10 cellular contexts compared by ENCODE assay signal in the genomic region with DNA sequence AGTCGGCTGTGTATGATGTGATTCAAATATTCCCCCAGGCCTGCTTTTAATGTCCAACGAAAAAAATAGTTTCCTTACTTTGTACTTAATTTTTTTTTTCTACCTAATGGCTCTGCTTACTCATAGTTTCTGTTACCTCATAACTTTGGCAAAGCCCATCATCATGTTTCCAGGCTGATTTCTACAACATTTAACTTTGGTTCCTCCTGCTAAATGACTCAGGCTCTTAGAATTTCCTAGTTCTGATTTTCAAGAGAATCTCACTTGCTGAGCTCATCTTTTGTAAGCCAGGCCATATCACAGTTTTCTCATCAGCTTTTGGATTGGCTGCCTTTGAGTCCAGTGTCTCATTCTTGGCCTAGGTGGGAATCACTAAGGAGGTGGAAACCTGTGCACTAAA.
DNase-seq lines count a peak whose midpoint lies in the region; ATAC-seq lines count a peak whose summit lies in the region.
"Had no signal": no experiment of that assay in that cellular context is flagged by ENCODE, and none has a peak within 500 bp of the region (broad histone marks: within the 10 kb centered on the region; RNA-seq: fewer than 3 reads in every experiment).

No MANE protein-coding gene starts in this region.

- no peaks in the 10 kb centered on the region for H3K79me2 ChIP-seq in GM23248 (ENCODE audit: insufficient read depth)

- no peaks in the 10 kb centered on the region for H3K36me3 ChIP-seq in GM23248 (ENCODE audit: low read depth)
- H3K36me3 ChIP-seq in skeletal muscle tissue (ENCODE audit: control insufficient read depth in 3 of 3, insufficient read depth in 3 of 3, low read length in 3 of 3) = no peaks in the 10 kb centered on the region

- in situ Hi-C loops in GM23248 (cut with MboI) = no loop called here

- H3K9ac ChIP-seq in GM23248 (0 out of 2 replicates have a peak overlapping the region, but pooled peaks have one; percentile 23), skeletal muscle tissue (ENCODE audit: low read depth in 1 of 3, low read length in 3 of 3) (no peak overlapping the region)

- H2AFZ ChIP-seq in GM23248 = peak overlapping the region; percentile 52; the same call in 1 of the 2 replicates

- H3K4me3 ChIP-seq in GM23248 (no peak overlapping the region), skeletal muscle tissue (ENCODE audit: low read length in 3 of 3) (no peak overlapping the region)

- ATAC-seq in Right ventricle myocardium superior (ENCODE audit: poor library complexity) = peak; percentile 71
- no peak for ATAC-seq in HG03135 (IDR thresholded peaks at IDR 0.05; ENCODE audit: unreplicated experiment)

- H3K27me3 ChIP-seq in GM23248 (replicated peaks; ENCODE audit: insufficient read depth) (no peaks in the 10 kb centered on the region), skeletal muscle tissue (ENCODE audit: control insufficient read depth in 3 of 3, insufficient read depth in 3 of 3, low read length in 3 of 3) (no peaks in the 10 kb centered on the region)

- H3K4me2 ChIP-seq in GM23248 (ENCODE audit: unreplicated experiment) = peak overlapping the region; percentile 50

- H3K9me3 ChIP-seq in GM23248 (ENCODE audit: low read depth) (no peaks in the 10 kb centered on the region), skeletal muscle tissue (ENCODE audit: control insufficient read depth in 3 of 3, low read length in 3 of 3) (no peaks in the 10 kb centered on the region)

- WGBS in GM23248 (ENCODE audit: low coverage in 1 of 2, low lambda C conversion rate in 2 of 2, missing lambda C conversion rate in 2 of 2), 2 experiments = 0 to 2% methylated on average over 2 of the region's 2 CpGs

- DNase-seq in GM23248 (peak; percentile 95), amniotic epithelial cell (ENCODE audit: low read depth) (peak; percentile 98), Right ventricle myocardium superior (no peak), NCI-H524 treated with DMSO at 0.1 percent for 48 hours (lab: John Stamatoyannopoulos, UW) (no peak), NCI-H526 (lab: John Stamatoyannopoulos, UW) (no peak), activated T-cell treated with anti-CD3 and anti-CD28 coated beads for 4 hours (no peak)
- DNase-seq: activated CD4-positive, alpha-beta T cell treated with anti-CD3 and anti-CD28 coated beads, Interleukin-2, amount 50 U/mL, for 1 hour; NCI-H510A treated with DMSO at 0.1 percent for 48 hours had no signal

- H3K4me1 ChIP-seq in GM23248 (ENCODE audit: insufficient read depth) (peaks cover 20% of the 10 kb centered on the region), skeletal muscle tissue (ENCODE audit: control insufficient read depth in 3 of 3, insufficient read depth in 3 of 3, low read length in 3 of 3) (no peaks in the 10 kb centered on the region)

- intact Hi-C loops in Right ventricle myocardium superior (cut with DNase I) = no loop called here

- no peaks in the 10 kb centered on the region for H4K20me1 ChIP-seq in GM23248 (ENCODE audit: insufficient read depth)

- H3F3A ChIP-seq in GM23248 (ENCODE audit: insufficient read depth) = peaks cover 12% of the 10 kb centered on the region; the same call in 1 of the 2 replicates

- no peaks in the 10 kb centered on the region for H3K9me2 ChIP-seq in GM23248 (ENCODE audit: insufficient read depth)

- H3K27ac ChIP-seq in GM23248 = peak overlapping the region; percentile 75
- H3K27ac ChIP-seq in skeletal muscle tissue (ENCODE audit: low read depth, low read length) = peak overlapping the region; percentile 54

Comparison
In these comparisons a context has a peak if more than half of its experiments do, and no peak if none do; other contexts are left out.
1. DNase-seq: peak in GM23248 (single experiment) and amniotic epithelial cell (single experiment); none in Right ventricle myocardium superior (single experiment), NCI-H524 treated with DMSO at 0.1 percent for 48 hours (single experiment), NCI-H526 (0 of 2) and activated T-cell treated with anti-CD3 and anti-CD28 coated beads for 4 hours (single experiment).